Comparison of ENCODE assay signal across 8 cellular contexts in genomic region chr17:75589017-75589918, GRCh38.
DNase-seq lines count a peak whose midpoint lies in the region; ATAC-seq lines count a peak whose summit lies in the region.

No MANE protein-coding gene starts in this region.

- DNase-seq in SIG-M5 treated with dmso at 0.1 percent for 504 hours (lab: John Stamatoyannopoulos, UW; ENCODE audit: unreplicated experiment) = peak; percentile 91
- DNase-seq in SIG-M5 (lab: John Stamatoyannopoulos, UW) = no peak
- peak; percentile 89 for DNase-seq in NCI-H2227 treated with DMSO at 0.1 percent for 48 hours (lab: John Stamatoyannopoulos, UW)
- DNase-seq in central memory CD4-positive, alpha-beta T cell = peak; percentile 84
- peak; percentile 76 for DNase-seq in iris pigment epithelial cell (ENCODE audit: low read depth)
- peak; percentile 51 for DNase-seq in smooth muscle cell of the brain vasculature (ENCODE audit: low read depth, low spot score)

- ATAC-seq in HG03139 (IDR thresholded peaks at IDR 0.05; ENCODE audit: unreplicated experiment) = peak; percentile 67
- ATAC-seq in activated CD4-positive, CD25-positive, alpha-beta regulatory T cell treated with anti-CD3 and anti-CD28 coated beads, Interleukin-2, amount 50 U/mL, for 24 hours = peak; percentile 87 to 89
